8 cellular contexts compared by ENCODE assay signal in genomic region chr4:166165829-166166420, GRCh38.
DNase-seq lines count a peak whose midpoint lies in the region; ATAC-seq, FAIRE-seq and TF ChIP-seq lines count a peak whose summit lies in the region.

No MANE protein-coding gene starts in this region.

- POLR2A ChIA-PET in Caco-2 (lab: Charles Lee) = no interaction called here

- H3K27me3 ChIP-seq in Caco-2 (replicated peaks; ENCODE audit: control insufficient read depth, insufficient read depth, low read length) (no peaks in the 10 kb centered on the region), foreskin keratinocyte (no peaks in the 10 kb centered on the region)

- no peaks in the 10 kb centered on the region for H3K4me1 Mint-ChIP-seq in Caco-2 (ENCODE audit: low read depth, unreplicated experiment)

- no peaks in the 10 kb centered on the region for H3K9me3 Mint-ChIP-seq in Caco-2 (ENCODE audit: unreplicated experiment)

- TF ChIP-seq CTCF in Caco-2 (IDR thresholded peaks at IDR 0.05; ENCODE audit: insufficient read depth in 1 of 2, low read depth in 1 of 2, low read length in 1 of 2, severe bottlenecking in 1 of 2, unreplicated experiment in 1 of 2) = peak; percentile 62 to 66
- peak; percentile 92 for TF ChIP-seq CTCF in foreskin keratinocyte (conservative IDR thresholded peaks at IDR 0.05)

- ATAC-seq in GM18907 (IDR thresholded peaks at IDR 0.05; ENCODE audit: unreplicated experiment) (peak; percentile 97), HG03045 (IDR thresholded peaks at IDR 0.05; ENCODE audit: unreplicated experiment) (peak; percentile 96), foreskin keratinocyte (peak; percentile 93)

- H3K9me3 ChIP-seq in Caco-2 = no peaks in the 10 kb centered on the region

- H3K4me1 ChIP-seq in Caco-2 (no peaks in the 10 kb centered on the region), foreskin keratinocyte (no peaks in the 10 kb centered on the region)

- no peak overlapping the region for H3K4me3 Mint-ChIP-seq in Caco-2 (ENCODE audit: unreplicated experiment)

- CTCF ChIA-PET in Caco-2 (lab: Charles Lee) = interaction anchor here (0.6 to 0.7 kb wide), 3 partner anchors 40 to 610 kb away, joined by 3 read pairs; no protein-coding TSS in a partner anchor

- BruUV-seq in Caco-2 (replicated peaks; lab: Mats Ljungman, UMichigan) = no TSS peak

- FAIRE-seq in TTC549 (lab: Jason Lieb, UNC) = peak; percentile 73

- DNase-seq in Caco-2 = peak; percentile 32 to 62
- peak; percentile 72 for DNase-seq in NCI-H1694 treated with DMSO at 0.1 percent for 48 hours (lab: John Stamatoyannopoulos, UW)
- DNase-seq in foreskin keratinocyte = peak in 1 of 2 donors; percentile 39
- peak; percentile 89 for DNase-seq in pons (ENCODE audit: low spot score)
- DNase-seq in activated T-cell treated with anti-CD3 and anti-CD28 coated beads, Interleukin-2, amount 50 U/mL, for 48 hours = no peak

- no peak overlapping the region for H3K27ac Mint-ChIP-seq in Caco-2 (ENCODE audit: unreplicated experiment)

- H3K27ac ChIP-seq in foreskin keratinocyte = no peak overlapping the region

- intact Hi-C loops in Caco-2 (cut with micrococcal nuclease; ENCODE audit: unreplicated experiment) = loop anchor here (1.0 to 5.0 kb wide), 5 partner anchors 86 to 1911 kb away; no protein-coding TSS in a partner anchor

- H3K27me3 Mint-ChIP-seq in Caco-2 (ENCODE audit: insufficient read depth, unreplicated experiment) = peaks cover 3% of the 10 kb centered on the region

- no peaks in the 10 kb centered on the region for H3K36me3 Mint-ChIP-seq in Caco-2 (ENCODE audit: insufficient read depth, unreplicated experiment)

- H3K36me3 ChIP-seq in Caco-2 (ENCODE audit: control insufficient read depth, insufficient read depth, low read length) = no peaks in the 10 kb centered on the region

- no peak overlapping the region for H3K4me3 ChIP-seq in Caco-2 (ENCODE audit: low read depth, low read length)

Comparison
In these comparisons a context has a peak if more than half of its experiments do, and no peak if none do; other contexts are left out.
1. DNase-seq: peak in Caco-2 (2 of 2), NCI-H1694 treated with DMSO at 0.1 percent for 48 hours (single experiment) and pons (single experiment); none in activated T-cell treated with anti-CD3 and anti-CD28 coated beads, Interleukin-2, amount 50 U/mL, for 48 hours (0 of 2).
2. Peak in every context shown above with its lines, with median percentiles within 50 percentile points of each other: ATAC-seq.